ENCODE assay signal across 1 cellular context in genomic region chr5:175501759-175502158, GRCh38.
TF ChIP-seq lines count a peak whose summit lies in the region.

No MANE protein-coding gene starts in this region.

TF ChIP-seq in SK-N-SH, 30 proteins besides CTCF, POLR2A, EP300 and RAD21:
- TF ChIP-seq MAX (IDR thresholded peaks at IDR 0.05; ENCODE audit: low read depth): no peak
- TF ChIP-seq GABPA (IDR thresholded peaks at IDR 0.05; ENCODE audit: low read depth): no peak
- no peak for TF ChIP-seq JUND (IDR thresholded peaks at IDR 0.05)
- TF ChIP-seq YY1 (IDR thresholded peaks at IDR 0.05; ENCODE audit: low read depth): no peak
- TF ChIP-seq TCF12 (IDR thresholded peaks at IDR 0.05): no peak
